In the genomic region with DNA sequence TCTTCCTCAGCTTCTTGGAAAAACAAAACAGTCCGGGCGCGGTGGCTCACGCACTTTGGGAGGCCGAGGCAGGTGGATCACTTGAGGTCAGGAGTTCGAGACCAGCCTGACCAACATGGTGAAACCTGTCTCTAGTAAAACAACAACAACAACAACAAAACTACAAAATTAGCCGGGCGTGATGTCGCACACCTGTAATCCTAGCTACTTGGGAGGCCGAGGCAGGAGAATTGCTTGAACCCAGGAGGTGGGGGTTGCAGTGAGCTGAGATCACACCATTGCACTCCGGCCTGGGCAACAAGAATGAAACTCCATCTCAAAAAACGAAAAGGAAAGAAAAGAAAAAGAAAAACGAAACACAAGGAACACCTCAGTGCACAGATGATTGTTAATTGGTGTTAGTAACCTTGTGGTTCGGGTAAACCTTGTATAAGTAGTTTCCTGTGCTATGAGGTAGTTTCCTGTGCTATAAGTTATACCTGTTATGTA, we compare ENCODE assay signal across 8 cellular contexts. TPM values are rescaled to one million over a fixed set of nuclear protein-coding genes. Genes with fewer than 3 reads are reported as not detected.
DNase-seq lines count a peak whose midpoint lies in the region; ATAC-seq, FAIRE-seq and TF ChIP-seq lines count a peak whose summit lies in the region.
"Not testable (repeated sequence)": the region's sequence is repeated elsewhere in the genome, so short reads cannot be mapped to it uniquely, and the experiment has no call there.

No MANE protein-coding gene starts in this region.

- peaks cover 62% of the 10 kb centered on the region for H3K36me3 Mint-ChIP-seq in activated T-helper 17 cell treated with anti-CD3 and anti-CD28 coated beads, Interleukin-2, amount 50 U/mL, for 72 hours (ENCODE audit: low read depth)
- peaks cover 11% of the 10 kb centered on the region for H3K36me3 Mint-ChIP-seq in natural killer cell treated with Interleukin-12 subunit alpha and Interleukin-12 subunit beta and Interleukin-15 and Interleukin-18, amount 100 ng/mL, for 72 hours
- H3K36me3 Mint-ChIP-seq in type B pancreatic cell = not testable (repeated sequence)

- ATAC-seq in GM21390 (IDR thresholded peaks at IDR 0.05; ENCODE audit: unreplicated experiment) (peak; percentile 51), HG03095 (IDR thresholded peaks at IDR 0.05; ENCODE audit: unreplicated experiment) (peak; percentile 48)
- ATAC-seq in activated T-helper 17 cell treated with anti-CD3 and anti-CD28 coated beads, Interleukin-2, amount 50 U/mL, for 72 hours (replicated peaks) = peak; percentile 73
- ATAC-seq in natural killer cell treated with Interleukin-12 subunit alpha and Interleukin-12 subunit beta and Interleukin-15 and Interleukin-18, amount 100 ng/mL, for 72 hours = peak; percentile 72 to 73

- peak overlapping the region; percentile 83 for H3K4me3 ChIP-seq in epithelial cell of proximal tubule (ENCODE audit: low read depth, low read length)

- not testable (repeated sequence) for DNase-seq in GM12892 (ENCODE audit: insufficient read length); epithelial cell of proximal tubule (ENCODE audit: low read depth); type B pancreatic cell (ENCODE audit: extremely low spot score, unreplicated experiment)
- peak; percentile 0 for DNase-seq in NCI-H69 (lab: John Stamatoyannopoulos, UW)
- DNase-seq in natural killer cell treated with Interleukin-12 subunit alpha and Interleukin-12 subunit beta and Interleukin-15 and Interleukin-18, amount 100 ng/mL, for 72 hours (ENCODE audit: low spot score) = peak; percentile 60

- H3K4me1 Mint-ChIP-seq in activated T-helper 17 cell treated with anti-CD3 and anti-CD28 coated beads, Interleukin-2, amount 50 U/mL, for 72 hours = peaks cover 31% of the 10 kb centered on the region
- H3K4me1 Mint-ChIP-seq in natural killer cell treated with Interleukin-12 subunit alpha and Interleukin-12 subunit beta and Interleukin-15 and Interleukin-18, amount 100 ng/mL, for 72 hours (ENCODE audit: low read depth in 2 of 2) = peaks cover 45 to 47% of the 10 kb centered on the region in 2 donors
- H3K4me1 Mint-ChIP-seq in type B pancreatic cell (ENCODE audit: unreplicated experiment) = peaks cover 12% of the 10 kb centered on the region

- peak; percentile 65 for FAIRE-seq in GM12892 (lab: Jason Lieb, UNC)

- TF ChIP-seq CTCF in epithelial cell of proximal tubule (conservative IDR thresholded peaks at IDR 0.05; ENCODE audit: low read depth, low read length); type B pancreatic cell (conservative IDR thresholded peaks at IDR 0.05): not testable (repeated sequence)

- H3K4me3 Mint-ChIP-seq in activated T-helper 17 cell treated with anti-CD3 and anti-CD28 coated beads, Interleukin-2, amount 50 U/mL, for 72 hours = peak overlapping the region; percentile 99
- peak overlapping the region; percentile 78 for H3K4me3 Mint-ChIP-seq in natural killer cell treated with Interleukin-12 subunit alpha and Interleukin-12 subunit beta and Interleukin-15 and Interleukin-18, amount 100 ng/mL, for 72 hours
- peak overlapping the region; percentile 100 for H3K4me3 Mint-ChIP-seq in type B pancreatic cell

- TF ChIP-seq POLR2A in GM12892 (IDR thresholded peaks at IDR 0.05; ENCODE audit: low read depth, low read length) = peak; percentile 24; the same call in 1 of the 2 replicates

- H3K9me3 Mint-ChIP-seq in activated T-helper 17 cell treated with anti-CD3 and anti-CD28 coated beads, Interleukin-2, amount 50 U/mL, for 72 hours; natural killer cell treated with Interleukin-12 subunit alpha and Interleukin-12 subunit beta and Interleukin-15 and Interleukin-18, amount 100 ng/mL, for 72 hours; type B pancreatic cell: not testable (repeated sequence)

- peak overlapping the region; percentile 99 for H3K27ac Mint-ChIP-seq in activated T-helper 17 cell treated with anti-CD3 and anti-CD28 coated beads, Interleukin-2, amount 50 U/mL, for 72 hours
- peak overlapping the region; percentile 99 to 100 for H3K27ac Mint-ChIP-seq in natural killer cell treated with Interleukin-12 subunit alpha and Interleukin-12 subunit beta and Interleukin-15 and Interleukin-18, amount 100 ng/mL, for 72 hours
- H3K27ac Mint-ChIP-seq in type B pancreatic cell = not testable (repeated sequence)

- not testable (repeated sequence) for H3K27me3 Mint-ChIP-seq in activated T-helper 17 cell treated with anti-CD3 and anti-CD28 coated beads, Interleukin-2, amount 50 U/mL, for 72 hours; natural killer cell treated with Interleukin-12 subunit alpha and Interleukin-12 subunit beta and Interleukin-15 and Interleukin-18, amount 100 ng/mL, for 72 hours
- peaks cover 25% of the 10 kb centered on the region for H3K27me3 Mint-ChIP-seq in type B pancreatic cell

RNA-seq across cellular contexts. Expression of gene HELB, which starts 1.1 kb away (rescaled TPM):
- 5.6 TPM for polyA plus RNA-seq in GM12892 (2012; ENCODE audit: missing spikeins)
- total RNA-seq in activated T-helper 17 cell treated with anti-CD3 and anti-CD28 coated beads, Interleukin-2, amount 50 U/mL, for 72 hours = 10 to 100 TPM; 21.9 to 40.1 TPM
- total RNA-seq in epithelial cell of proximal tubule (2.0 TPM in 2 replicates), type B pancreatic cell (ENCODE audit: low replicate concordance) (3.8 and 5.5 TPM in 2 replicates)
- 10 to 100 TPM; 26.2 to 30.7 TPM for total RNA-seq in natural killer cell treated with Interleukin-12 subunit alpha and Interleukin-12 subunit beta and Interleukin-15 and Interleukin-18, amount 100 ng/mL, for 72 hours
